1 cellular context compared by ENCODE assay signal in genomic region chr9:116791314-116791713, GRCh38.
TF ChIP-seq lines count a peak whose summit lies in the region.

No MANE protein-coding gene starts in this region.

TF ChIP-seq in IMR-90, 13 proteins besides CTCF, POLR2A, EP300 and RAD21 (continued from another document):
- TF ChIP-seq CEBPB (IDR thresholded peaks at IDR 0.05; ENCODE audit: low read depth, low read length): no peak
- TF ChIP-seq MAZ (IDR thresholded peaks at IDR 0.05; ENCODE audit: borderline replicate concordance, low read depth, low read length): no peak
- no peak for TF ChIP-seq FOS (IDR thresholded peaks at IDR 0.05; ENCODE audit: low read depth, low read length)
- TF ChIP-seq RFX5 (IDR thresholded peaks at IDR 0.05; ENCODE audit: low read depth, low read length): no peak
